In genomic region chr6:162229093-162229492, GRCh38 we compare ENCODE assay signal across 3 cellular contexts.
"Had no signal": no experiment of that assay in that cellular context is flagged by ENCODE, and none has a peak within 500 bp of the region (broad histone marks: within the 10 kb centered on the region; RNA-seq: fewer than 3 reads in every experiment).

No MANE protein-coding gene starts in this region.

- ATAC-seq: GM12878 had no signal

- DNase-seq: GDM1, GF-D8 had no signal
